In the genomic region with DNA sequence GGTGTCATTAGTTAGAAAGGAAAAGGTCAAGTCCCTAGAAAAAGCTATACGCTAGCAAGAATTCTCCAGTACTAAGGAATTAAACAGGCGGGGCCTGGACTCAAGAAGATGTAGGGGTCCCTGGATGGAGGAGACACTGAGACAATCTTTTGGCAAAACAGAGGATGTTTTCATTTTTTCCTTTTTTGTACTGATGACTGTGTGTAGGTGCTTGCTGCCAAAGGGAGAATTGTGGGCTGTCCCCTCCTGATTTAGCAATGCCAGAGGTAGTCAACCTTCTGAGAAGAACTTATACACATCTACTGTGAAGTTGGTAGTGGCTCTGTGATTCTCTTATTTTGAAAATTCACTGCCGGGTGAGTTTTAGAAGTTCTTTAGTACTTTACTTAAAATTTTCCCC, we compare ENCODE assay signal across 22 cellular contexts.
DNase-seq lines count a peak whose midpoint lies in the region.
"Had no signal": no experiment of that assay in that cellular context is flagged by ENCODE, and none has a peak within 500 bp of the region (broad histone marks: within the 10 kb centered on the region; RNA-seq: fewer than 3 reads in every experiment).

No MANE protein-coding gene starts in this region.

- peaks cover 47% of the 10 kb centered on the region for H3K4me1 ChIP-seq in HUES64 (ENCODE audit: insufficient read depth, low read length)
- H3K4me1 ChIP-seq in mucosa of rectum (ENCODE audit: control insufficient read depth in 2 of 2, insufficient read depth in 2 of 2, low read length in 2 of 2) = peaks cover 0 to 4% of the 10 kb centered on the region in 2 donors
- H3K4me1 ChIP-seq in skeletal muscle tissue (ENCODE audit: control insufficient read depth in 3 of 3, insufficient read depth in 3 of 3, low read length in 3 of 3) = peaks cover 14 to 16% (median 14%) of the 10 kb centered on the region in 3 donors
- H3K4me1 ChIP-seq: A549 had no signal

- H3K4me3 ChIP-seq in HUES64 (ENCODE audit: low read length) (no peak overlapping the region), mucosa of rectum (ENCODE audit: low read length in 2 of 2) (no peak overlapping the region), skeletal muscle tissue (ENCODE audit: low read length in 3 of 3) (no peak overlapping the region)
- H3K4me3 ChIP-seq: A549, cardiac muscle cell, K562 had no signal

- H3K27ac ChIP-seq in HUES64 (ENCODE audit: low read depth, low read length) (peak overlapping the region; percentile 29; the same call in 1 of the 2 replicates), mucosa of rectum (ENCODE audit: low read depth in 2 of 2, low read length in 2 of 2) (peak overlapping the region; percentile 51 to 59), skeletal muscle tissue (ENCODE audit: low read depth, low read length) (peak overlapping the region; percentile 85)
- H3K27ac ChIP-seq: A549, cardiac muscle cell had no signal

- H3K27me3 ChIP-seq in HUES64 (ENCODE audit: insufficient read depth, low read length) = no peaks in the 10 kb centered on the region
- no peaks in the 10 kb centered on the region for H3K27me3 ChIP-seq in mucosa of rectum (ENCODE audit: control insufficient read depth in 2 of 2, insufficient read depth in 2 of 2, low read length in 2 of 2)
- H3K27me3 ChIP-seq in skeletal muscle tissue (ENCODE audit: control insufficient read depth in 3 of 3, insufficient read depth in 3 of 3, low read length in 3 of 3) = no peaks in the 10 kb centered on the region
- H3K27me3 ChIP-seq: cardiac muscle cell had no signal

- WGBS in HUES64 = 95% methylated on average over 2 of the region's 3 CpGs

- no peak overlapping the region for H3K9ac ChIP-seq in HUES64 (ENCODE audit: low read depth, low read length)
- no peak overlapping the region for H3K9ac ChIP-seq in mucosa of rectum (ENCODE audit: low read depth in 1 of 2, low read length in 2 of 2)
- no peak overlapping the region for H3K9ac ChIP-seq in skeletal muscle tissue (ENCODE audit: low read depth in 1 of 3, low read length in 3 of 3)

- H3K36me3 ChIP-seq in HUES64 (ENCODE audit: insufficient read depth, low read length) (no peaks in the 10 kb centered on the region), mucosa of rectum (ENCODE audit: control insufficient read depth in 2 of 2, insufficient read depth in 2 of 2, low read length in 2 of 2) (no peaks in the 10 kb centered on the region), skeletal muscle tissue (ENCODE audit: control insufficient read depth in 3 of 3, insufficient read depth in 3 of 3, low read length in 3 of 3) (no peaks in the 10 kb centered on the region)
- H3K36me3 ChIP-seq: cardiac muscle cell had no signal

- no peaks in the 10 kb centered on the region for H3K27me3 Mint-ChIP-seq in activated naive CD4-positive, alpha-beta T cell treated with anti-CD3 and anti-CD28 coated beads, Interleukin-2, amount 10 ng/mL, durations not matched to agents 7 days and 5 days
- no peaks in the 10 kb centered on the region for H3K27me3 Mint-ChIP-seq in T-helper 2 cell treated with Interferon-gamma antibody and Interleukin-4, amounts not matched to agents 5 μg/mL and 100 μg/mL, for 36 hours (ENCODE audit: low read depth)
- H3K27me3 Mint-ChIP-seq: activated CD4-positive, alpha-beta memory T cell treated with anti-CD3 and anti-CD28 coated beads for 36 hours; B cell; naive thymus-derived CD8-positive, alpha-beta T cell; stimulated activated naive B cell treated with anti-CD40 and anti-IgM and Interleukin-4, amounts not matched to agents 10 μg/mL and 1 μg/mL and 100 μg/mL, for 72 hours had no signal

- no peak overlapping the region for H3K4me3 Mint-ChIP-seq in activated naive CD4-positive, alpha-beta T cell treated with anti-CD3 and anti-CD28 coated beads, Interleukin-2, amount 10 ng/mL, durations not matched to agents 7 days and 5 days
- H3K4me3 Mint-ChIP-seq in T-helper 2 cell treated with Interferon-gamma antibody and Interleukin-4, amounts not matched to agents 5 μg/mL and 100 μg/mL, for 36 hours = no peak overlapping the region
- H3K4me3 Mint-ChIP-seq: activated CD4-positive, alpha-beta memory T cell treated with anti-CD3 and anti-CD28 coated beads for 36 hours; B cell; naive thymus-derived CD8-positive, alpha-beta T cell; stimulated activated naive B cell treated with anti-CD40 and anti-IgM and Interleukin-4, amounts not matched to agents 10 μg/mL and 1 μg/mL and 100 μg/mL, for 72 hours had no signal

- H3K36me3 Mint-ChIP-seq in activated naive CD4-positive, alpha-beta T cell treated with anti-CD3 and anti-CD28 coated beads, Interleukin-2, amount 10 ng/mL, durations not matched to agents 7 days and 5 days = no peaks in the 10 kb centered on the region
- no peaks in the 10 kb centered on the region for H3K36me3 Mint-ChIP-seq in T-helper 2 cell treated with Interferon-gamma antibody and Interleukin-4, amounts not matched to agents 5 μg/mL and 100 μg/mL, for 36 hours (ENCODE audit: low read depth)
- H3K36me3 Mint-ChIP-seq: activated CD4-positive, alpha-beta memory T cell treated with anti-CD3 and anti-CD28 coated beads for 36 hours; naive thymus-derived CD8-positive, alpha-beta T cell; stimulated activated naive B cell treated with anti-CD40 and anti-IgM and Interleukin-4, amounts not matched to agents 10 μg/mL and 1 μg/mL and 100 μg/mL, for 72 hours had no signal

- DNase-seq in fibroblast of peridontal ligament (ENCODE audit: extremely low read depth) (peak; percentile 6), NCI-H345 treated with DMSO at 0.1 percent for 48 hours (lab: John Stamatoyannopoulos, UW; ENCODE audit: unreplicated experiment) (no peak), GOT3 (lab: John Stamatoyannopoulos, UW) (no peak)
- DNase-seq in activated naive CD4-positive, alpha-beta T cell treated with anti-CD3 and anti-CD28 coated beads, Interleukin-2, amount 10 ng/mL, durations not matched to agents 7 days and 5 days = no peak
- no peak for DNase-seq in T-helper 2 cell treated with Interferon-gamma antibody and Interleukin-4, amounts not matched to agents 5 μg/mL and 100 μg/mL, for 36 hours (ENCODE audit: low spot score)
- DNase-seq: activated CD4-positive, alpha-beta memory T cell treated with anti-CD3 and anti-CD28 coated beads for 36 hours; activated CD4-positive, CD25-positive, alpha-beta regulatory T cell; activated gamma-delta T cell; activated T-cell treated with anti-CD3 and anti-CD28 coated beads for 4 hours; MM.1S; naive thymus-derived CD8-positive, alpha-beta T cell; NCI-H146; NCI-H524; stimulated activated naive B cell treated with anti-CD40 and anti-IgM and Interleukin-4, amounts not matched to agents 10 μg/mL and 1 μg/mL and 100 μg/mL, for 72 hours; trophoblast cell had no signal

- H3K27ac Mint-ChIP-seq in activated naive CD4-positive, alpha-beta T cell treated with anti-CD3 and anti-CD28 coated beads, Interleukin-2, amount 10 ng/mL, durations not matched to agents 7 days and 5 days = no peak overlapping the region
- no peak overlapping the region for H3K27ac Mint-ChIP-seq in T-helper 2 cell treated with Interferon-gamma antibody and Interleukin-4, amounts not matched to agents 5 μg/mL and 100 μg/mL, for 36 hours
- H3K27ac Mint-ChIP-seq: activated CD4-positive, alpha-beta memory T cell treated with anti-CD3 and anti-CD28 coated beads for 36 hours; B cell; naive thymus-derived CD8-positive, alpha-beta T cell; stimulated activated naive B cell treated with anti-CD40 and anti-IgM and Interleukin-4, amounts not matched to agents 10 μg/mL and 1 μg/mL and 100 μg/mL, for 72 hours had no signal

- no peaks in the 10 kb centered on the region for H3K9me3 ChIP-seq in HUES64 (ENCODE audit: insufficient read depth, low read depth, low read length)
- no peaks in the 10 kb centered on the region for H3K9me3 ChIP-seq in mucosa of rectum (ENCODE audit: control insufficient read depth in 2 of 2, low read length in 2 of 2)
- H3K9me3 ChIP-seq in skeletal muscle tissue (ENCODE audit: control insufficient read depth in 3 of 3, low read length in 3 of 3) = no peaks in the 10 kb centered on the region
- H3K9me3 ChIP-seq: A549 had no signal

- CTCF ChIA-PET in activated naive CD4-positive, alpha-beta T cell treated with anti-CD3 and anti-CD28 coated beads, Interleukin-2, amount 10 ng/mL, durations not matched to agents 7 days and 5 days (lab: Charles Lee) = interaction anchor here (2.8 kb wide), 1 partner anchor 15 kb away, joined by 9 read pairs; no protein-coding TSS in a partner anchor

- H3K9me3 Mint-ChIP-seq in activated naive CD4-positive, alpha-beta T cell treated with anti-CD3 and anti-CD28 coated beads, Interleukin-2, amount 10 ng/mL, durations not matched to agents 7 days and 5 days = no peaks in the 10 kb centered on the region
- H3K9me3 Mint-ChIP-seq in T-helper 2 cell treated with Interferon-gamma antibody and Interleukin-4, amounts not matched to agents 5 μg/mL and 100 μg/mL, for 36 hours = no peaks in the 10 kb centered on the region
- H3K9me3 Mint-ChIP-seq: activated CD4-positive, alpha-beta memory T cell treated with anti-CD3 and anti-CD28 coated beads for 36 hours; stimulated activated naive B cell treated with anti-CD40 and anti-IgM and Interleukin-4, amounts not matched to agents 10 μg/mL and 1 μg/mL and 100 μg/mL, for 72 hours had no signal

- no peaks in the 10 kb centered on the region for H3K4me1 Mint-ChIP-seq in activated naive CD4-positive, alpha-beta T cell treated with anti-CD3 and anti-CD28 coated beads, Interleukin-2, amount 10 ng/mL, durations not matched to agents 7 days and 5 days
- no peaks in the 10 kb centered on the region for H3K4me1 Mint-ChIP-seq in T-helper 2 cell treated with Interferon-gamma antibody and Interleukin-4, amounts not matched to agents 5 μg/mL and 100 μg/mL, for 36 hours (ENCODE audit: low read depth)
- H3K4me1 Mint-ChIP-seq: B cell; naive thymus-derived CD8-positive, alpha-beta T cell; stimulated activated naive B cell treated with anti-CD40 and anti-IgM and Interleukin-4, amounts not matched to agents 10 μg/mL and 1 μg/mL and 100 μg/mL, for 72 hours had no signal

Comparison
In these comparisons a context has a peak if more than half of its experiments do, and no peak if none do; other contexts are left out.
1. H3K27ac ChIP-seq: peak in every context shown above with its lines; median percentile 85 in skeletal muscle tissue; 55 in mucosa of rectum; 29 in HUES64.